ENCODE assay signal across 1 cellular context in genomic region chr22:20456064-20456721, GRCh38.
TF ChIP-seq lines count a peak whose summit lies in the region.

No MANE protein-coding gene starts in this region.

TF ChIP-seq in liver, 16 proteins besides CTCF, POLR2A, EP300 and RAD21 (continued from another document):
- TF ChIP-seq, protein P1, sequence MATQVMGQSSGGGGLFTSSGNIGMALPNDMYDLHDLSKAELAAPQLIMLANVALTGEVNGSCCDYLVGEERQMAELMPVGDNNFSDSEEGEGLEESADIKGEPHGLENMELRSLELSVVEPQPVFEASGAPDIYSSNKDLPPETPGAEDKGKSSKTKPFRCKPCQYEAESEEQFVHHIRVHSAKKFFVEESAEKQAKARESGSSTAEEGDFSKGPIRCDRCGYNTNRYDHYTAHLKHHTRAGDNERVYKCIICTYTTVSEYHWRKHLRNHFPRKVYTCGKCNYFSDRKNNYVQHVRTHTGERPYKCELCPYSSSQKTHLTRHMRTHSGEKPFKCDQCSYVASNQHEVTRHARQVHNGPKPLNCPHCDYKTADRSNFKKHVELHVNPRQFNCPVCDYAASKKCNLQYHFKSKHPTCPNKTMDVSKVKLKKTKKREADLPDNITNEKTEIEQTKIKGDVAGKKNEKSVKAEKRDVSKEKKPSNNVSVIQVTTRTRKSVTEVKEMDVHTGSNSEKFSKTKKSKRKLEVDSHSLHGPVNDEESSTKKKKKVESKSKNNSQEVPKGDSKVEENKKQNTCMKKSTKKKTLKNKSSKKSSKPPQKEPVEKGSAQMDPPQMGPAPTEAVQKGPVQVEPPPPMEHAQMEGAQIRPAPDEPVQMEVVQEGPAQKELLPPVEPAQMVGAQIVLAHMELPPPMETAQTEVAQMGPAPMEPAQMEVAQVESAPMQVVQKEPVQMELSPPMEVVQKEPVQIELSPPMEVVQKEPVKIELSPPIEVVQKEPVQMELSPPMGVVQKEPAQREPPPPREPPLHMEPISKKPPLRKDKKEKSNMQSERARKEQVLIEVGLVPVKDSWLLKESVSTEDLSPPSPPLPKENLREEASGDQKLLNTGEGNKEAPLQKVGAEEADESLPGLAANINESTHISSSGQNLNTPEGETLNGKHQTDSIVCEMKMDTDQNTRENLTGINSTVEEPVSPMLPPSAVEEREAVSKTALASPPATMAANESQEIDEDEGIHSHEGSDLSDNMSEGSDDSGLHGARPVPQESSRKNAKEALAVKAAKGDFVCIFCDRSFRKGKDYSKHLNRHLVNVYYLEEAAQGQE (IDR thresholded peaks at IDR 0.05) = no peak
